In genomic region chr14:64540208-64541202, GRCh38 we compare ENCODE assay signal across 8 cellular contexts. TPM values are rescaled to one million over a fixed set of nuclear protein-coding genes. Genes with fewer than 3 reads are reported as not detected.
DNase-seq lines count a peak whose midpoint lies in the region; ATAC-seq and TF ChIP-seq lines count a peak whose summit lies in the region.

Gene HSPA2, plus strand, starts transcription at chr14:64540741. Its CDS starts 109 bp downstream, at chr14:64540850.

- peak; percentile 93 for ATAC-seq in GM21515 (IDR thresholded peaks at IDR 0.05; ENCODE audit: unreplicated experiment)
- ATAC-seq in stimulated activated naive CD8-positive, alpha-beta T cell treated with anti-CD3 and anti-CD28 coated beads, Interleukin-15, amount 100 ng/mL, for 72 hours, result peak; percentile 96

- POLR2A ChIA-PET in RWPE1 (lab: Yijun Ruan, JAX; ENCODE audit: low non-redundant PET), result interaction anchor here (0.5 to 1.1 kb wide), 7 partner anchors 8 to 164 kb away, joined by 3 to 10 read pairs (median 5); partner anchors contain the start of gene PLEKHG3

- CTCF ChIA-PET in Calu3 (lab: Charles Lee), result interaction anchor here (0.7 to 1.4 kb wide), 5 partner anchors 14 to 282 kb away, joined by 3 to 4 read pairs (median 3); no protein-coding TSS in a partner anchor
- CTCF ChIA-PET in RWPE1 (lab: Yijun Ruan, JAX), result interaction anchor here (0.6 to 1.9 kb wide), 9 partner anchors 24 to 937 kb away, joined by 3 to 9 read pairs (median 3); no protein-coding TSS in a partner anchor

- peaks cover 9% of the 10 kb centered on the region for H3K4me1 Mint-ChIP-seq in Calu3 (ENCODE audit: low read depth, unreplicated experiment)
- H3K4me1 Mint-ChIP-seq in nephron progenitor cell, result peaks cover 21% of the 10 kb centered on the region
- peaks cover 45% of the 10 kb centered on the region for H3K4me1 Mint-ChIP-seq in stimulated activated naive CD8-positive, alpha-beta T cell treated with anti-CD3 and anti-CD28 coated beads, Interleukin-15, amount 100 ng/mL, for 72 hours

- H3K27ac Mint-ChIP-seq in Calu3 (ENCODE audit: unreplicated experiment), result peak within 1 kb of the TSS; percentile 80
- peak within 1 kb of the TSS; percentile 94 for H3K27ac Mint-ChIP-seq in nephron progenitor cell
- peak within 1 kb of the TSS; percentile 99 for H3K27ac Mint-ChIP-seq in stimulated activated naive CD8-positive, alpha-beta T cell treated with anti-CD3 and anti-CD28 coated beads, Interleukin-15, amount 100 ng/mL, for 72 hours

- TF ChIP-seq CTCF in Calu3 (IDR thresholded peaks at IDR 0.05; ENCODE audit: unreplicated experiment), result peak; percentile 45
- peak; percentile 91 for TF ChIP-seq CTCF in RWPE1 (conservative IDR thresholded peaks at IDR 0.05; ENCODE audit: low read depth)
- TF ChIP-seq CTCF in fibroblast of villous mesenchyme (IDR thresholded peaks at IDR 0.05; ENCODE audit: insufficient read depth, low read depth, low read length), result peak; percentile 84
- TF ChIP-seq CTCF in nephron progenitor cell (IDR thresholded peaks at IDR 0.05), result peak; percentile 33

- H3K27me3 Mint-ChIP-seq in Calu3 (ENCODE audit: unreplicated experiment) (no peaks in the 10 kb centered on the region), nephron progenitor cell (ENCODE audit: low read depth, poor library complexity) (peaks cover 6% of the 10 kb centered on the region)
- peaks cover 57% of the 10 kb centered on the region for H3K27me3 Mint-ChIP-seq in stimulated activated naive CD8-positive, alpha-beta T cell treated with anti-CD3 and anti-CD28 coated beads, Interleukin-15, amount 100 ng/mL, for 72 hours

- H3K36me3 Mint-ChIP-seq in Calu3 (ENCODE audit: insufficient read depth, unreplicated experiment), result peaks cover 28% of the 10 kb centered on the region
- peaks cover 23% of the 10 kb centered on the region for H3K36me3 Mint-ChIP-seq in nephron progenitor cell (ENCODE audit: low read depth)

- H3K4me3 Mint-ChIP-seq in Calu3 (ENCODE audit: low read depth, unreplicated experiment), result peak within 1 kb of the TSS; percentile 73
- peak within 1 kb of the TSS; percentile 86 for H3K4me3 Mint-ChIP-seq in nephron progenitor cell
- H3K4me3 Mint-ChIP-seq in stimulated activated naive CD8-positive, alpha-beta T cell treated with anti-CD3 and anti-CD28 coated beads, Interleukin-15, amount 100 ng/mL, for 72 hours, result peak within 1 kb of the TSS; percentile 96 to 100

- BruUV-seq in Calu3 (replicated peaks; lab: Mats Ljungman, UMichigan), result TSS peak; percentile 27

- H3K9me3 Mint-ChIP-seq in Calu3 (ENCODE audit: low read depth, unreplicated experiment), result no peaks in the 10 kb centered on the region
- peaks cover 37% of the 10 kb centered on the region for H3K9me3 Mint-ChIP-seq in nephron progenitor cell
- H3K9me3 Mint-ChIP-seq in stimulated activated naive CD8-positive, alpha-beta T cell treated with anti-CD3 and anti-CD28 coated beads, Interleukin-15, amount 100 ng/mL, for 72 hours, result peaks cover 0 to 12% of the 10 kb centered on the region in 2 donors

- H3K27ac ChIP-seq in RWPE1, result peak within 1 kb of the TSS; percentile 98

- DNase-seq in Calu3 (peak; percentile 98), HuH-7.5 (ENCODE audit: low spot score) (peak; percentile 99), RWPE1 (ENCODE audit: low spot score) (peak; percentile 99), activated gamma-delta T cell (lab: John Stamatoyannopoulos, UW) (peak; percentile 94), fibroblast of villous mesenchyme (ENCODE audit: low read depth) (peak; percentile 100), nephron progenitor cell (peak; percentile 94)
- peak; percentile 96 to 98 for DNase-seq in stimulated activated naive CD8-positive, alpha-beta T cell treated with anti-CD3 and anti-CD28 coated beads, Interleukin-15, amount 100 ng/mL, for 72 hours

- H3K4me3 ChIP-seq in fibroblast of villous mesenchyme (ENCODE audit: low read depth, low read length), result peak within 1 kb of the TSS; percentile 85

- intact Hi-C loops in Calu3 (cut with micrococcal nuclease; ENCODE audit: unreplicated experiment), result loop anchor here (1.0 to 10.0 kb wide), 3 partner anchors 96 to 344 kb away; no protein-coding TSS in a partner anchor

RNA-seq across cellular contexts. Expression of gene HSPA2, which starts in this region (rescaled TPM):
- 3.6 and 4.1 TPM in 2 replicates for total RNA-seq in Calu3 (2022)
- total RNA-seq in fibroblast of villous mesenchyme, result 83.4 and 165 TPM in 2 replicates

Comparison
In these comparisons a context has a peak if more than half of its experiments do, and no peak if none do; other contexts are left out.
1. Peak in every context shown above with its lines: DNase-seq, ATAC-seq, H3K4me3 ChIP-seq and H3K27ac ChIP-seq.
2. RNA of gene HSPA2 (total RNA-seq): 83.4 to 165 TPM in fibroblast of villous mesenchyme; 3.6 to 4.1 TPM in Calu3; every median in the first group is over 10 times any median in the second.
3. CTCF ChIP-seq: peak in every context shown above with its lines; median percentile 91 in RWPE1; 84 in fibroblast of villous mesenchyme; 45 in Calu3; 33 in nephron progenitor cell.